Comparison of ENCODE assay signal across 15 cellular contexts in the genomic region with DNA sequence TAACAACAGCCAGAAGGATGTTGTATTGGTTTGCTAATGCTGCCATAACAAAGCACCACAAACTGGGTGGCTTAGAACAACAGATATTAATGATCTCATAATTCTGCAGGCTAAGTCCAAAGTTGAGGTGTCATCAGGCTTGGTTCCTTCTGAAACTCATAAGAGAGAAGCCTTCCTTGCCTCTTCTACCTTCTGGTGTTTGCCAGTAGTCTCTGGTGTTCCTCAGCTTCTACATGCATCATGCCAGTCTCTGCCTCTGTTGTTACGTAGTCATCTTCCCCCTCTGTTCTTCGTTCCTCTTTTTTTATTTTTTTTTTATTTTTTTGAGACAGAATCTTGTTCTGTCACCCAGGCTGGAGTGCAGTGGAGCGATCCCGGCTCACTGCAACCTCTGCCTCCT.
"Had no signal": no experiment of that assay in that cellular context is flagged by ENCODE, and none has a peak within 500 bp of the region (broad histone marks: within the 10 kb centered on the region; RNA-seq: fewer than 3 reads in every experiment).

No MANE protein-coding gene starts in this region.

- H3K27me3 ChIP-seq: gastrocnemius medialis, sigmoid colon, upper lobe of left lung had no signal

- DNase-seq: activated CD4-positive, alpha-beta T cell treated with anti-CD3 and anti-CD28 coated beads for 48 hours; activated CD8-positive, alpha-beta memory T cell treated with anti-CD3 and anti-CD28 coated beads, Interleukin-2, amount 50 U/mL, for 48 hours; activated CD8-positive, alpha-beta T cell treated with anti-CD3 and anti-CD28 coated beads, Interleukin-2, amount 10 ng/mL, durations not matched to agents 7 days and 5 days; activated naive CD4-positive, alpha-beta T cell treated with Interleukin-2 at 50 U/mL for 16 hours; effector CD4-positive, alpha-beta T cell; gastrocnemius medialis; islet precursor cell; mammary epithelial cell; occipital lobe; sigmoid colon; T-helper 9 cell; upper lobe of left lung had no signal

- H3K4me3 Mint-ChIP-seq: activated CD8-positive, alpha-beta T cell treated with anti-CD3 and anti-CD28 coated beads, Interleukin-2, amount 10 ng/mL, durations not matched to agents 7 days and 5 days; nephron; stimulated activated naive CD8-positive, alpha-beta T cell treated with anti-CD3 and anti-CD28 coated beads, Interleukin-15, Interleukin-2, amounts not matched to agents 100 ng/mL and 50 ng/mL, for 24 hours had no signal

- H3K9me3 ChIP-seq: gastrocnemius medialis, sigmoid colon, upper lobe of left lung had no signal

- H3K27ac Mint-ChIP-seq: activated CD8-positive, alpha-beta T cell treated with anti-CD3 and anti-CD28 coated beads, Interleukin-2, amount 10 ng/mL, durations not matched to agents 7 days and 5 days; nephron; stimulated activated naive CD8-positive, alpha-beta T cell treated with anti-CD3 and anti-CD28 coated beads, Interleukin-15, Interleukin-2, amounts not matched to agents 100 ng/mL and 50 ng/mL, for 24 hours had no signal

- ATAC-seq: activated CD8-positive, alpha-beta T cell treated with anti-CD3 and anti-CD28 coated beads, Interleukin-2, amount 10 ng/mL, durations not matched to agents 7 days and 5 days; gastrocnemius medialis; left lobe of liver had no signal

- H3K36me3 ChIP-seq: gastrocnemius medialis, sigmoid colon, upper lobe of left lung had no signal

- H3K4me3 ChIP-seq: gastrocnemius medialis, sigmoid colon, upper lobe of left lung had no signal

- H3K9me3 Mint-ChIP-seq: nephron; stimulated activated naive CD8-positive, alpha-beta T cell treated with anti-CD3 and anti-CD28 coated beads, Interleukin-15, Interleukin-2, amounts not matched to agents 100 ng/mL and 50 ng/mL, for 24 hours had no signal

- H3K4me1 ChIP-seq: gastrocnemius medialis, sigmoid colon, upper lobe of left lung had no signal

- H3K27me3 Mint-ChIP-seq: stimulated activated naive CD8-positive, alpha-beta T cell treated with anti-CD3 and anti-CD28 coated beads, Interleukin-15, Interleukin-2, amounts not matched to agents 100 ng/mL and 50 ng/mL, for 24 hours had no signal
